In the genomic region with DNA sequence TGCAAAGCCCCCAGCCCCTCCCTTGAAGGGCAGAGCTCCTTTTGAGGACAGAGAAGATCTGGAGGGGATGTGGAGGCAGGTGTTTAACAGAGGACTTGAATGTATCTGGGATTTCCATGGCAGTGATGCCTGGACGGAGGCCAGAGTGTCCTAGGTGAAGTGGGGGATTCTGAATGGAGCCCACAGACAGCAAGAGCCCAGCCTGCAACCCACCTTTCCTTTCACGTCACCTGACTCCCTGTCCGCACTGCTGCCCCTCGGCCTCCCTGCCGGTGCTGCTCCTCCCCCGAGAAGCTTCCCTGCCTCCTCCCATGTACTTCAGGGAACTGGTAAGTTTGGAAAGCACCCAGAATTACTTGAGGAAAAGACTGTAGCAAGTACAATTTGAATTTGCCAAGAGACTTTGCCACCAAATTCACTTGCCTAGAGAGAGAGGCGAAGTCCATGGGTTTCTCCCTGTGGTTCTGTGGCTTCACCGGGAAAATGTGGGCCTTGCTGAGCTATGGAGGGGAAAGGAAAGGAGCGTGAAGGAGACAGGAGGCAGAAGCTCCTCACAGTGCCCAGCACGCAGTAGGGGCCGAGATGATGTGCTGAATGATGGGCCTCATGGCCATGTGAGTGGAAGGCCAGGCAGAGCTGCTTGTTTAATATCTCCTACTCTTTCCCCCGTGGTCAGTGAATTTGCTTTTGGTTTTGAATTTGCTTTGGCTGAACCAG, we compare ENCODE assay signal across 16 cellular contexts.
"Had no signal": no experiment of that assay in that cellular context is flagged by ENCODE, and none has a peak within 500 bp of the region (broad histone marks: within the 10 kb centered on the region; RNA-seq: fewer than 3 reads in every experiment).

No MANE protein-coding gene starts in this region.

- H3K9me3 ChIP-seq: mucosa of descending colon, stomach, thoracic aorta, vagina had no signal

- H3K9me3 Mint-ChIP-seq: activated naive CD8-positive, alpha-beta T cell treated with anti-CD3 and anti-CD28 coated beads for 36 hours; naive thymus-derived CD8-positive, alpha-beta T cell; T-helper 1 cell treated with Interleukin-12 subunit alpha and Interleukin-12 subunit beta and Interleukin-4 antibody, amounts not matched to agents 30 μg/mL and 1 μg/mL, for 36 hours had no signal

- H3K4me1 ChIP-seq: vagina had no signal

- H3K27me3 ChIP-seq: brain microvascular endothelial cell, stomach, vagina had no signal

- DNase-seq: activated CD4-positive, alpha-beta T cell treated with anti-CD3 and anti-CD28 coated beads, Interleukin-2, amount 50 U/mL, for 48 hours; activated gamma-delta T cell treated with Interleukin-2 at 50 U/mL for 16 hours; activated naive CD8-positive, alpha-beta T cell treated with anti-CD3 and anti-CD28 coated beads for 36 hours; activated T-cell treated with anti-CD3 and anti-CD28 coated beads, Interleukin-2, amount 50 U/mL, for 48 hours; brain microvascular endothelial cell; dermis blood vessel endothelial cell; endodermal cell; hippocampal formation; mammary epithelial cell; stimulated activated CD4-positive, alpha-beta T cell treated with anti-CD3 and anti-CD28 coated beads, Interleukin-4, amount 100 ng/mL, for 4 hours had no signal

- ATAC-seq: naive thymus-derived CD8-positive, alpha-beta T cell had no signal

- H3K36me3 Mint-ChIP-seq: activated naive CD8-positive, alpha-beta T cell treated with anti-CD3 and anti-CD28 coated beads for 36 hours; naive thymus-derived CD8-positive, alpha-beta T cell had no signal

- H3K27me3 Mint-ChIP-seq: activated naive CD8-positive, alpha-beta T cell treated with anti-CD3 and anti-CD28 coated beads for 36 hours had no signal

- H3K27ac Mint-ChIP-seq: activated naive CD8-positive, alpha-beta T cell treated with anti-CD3 and anti-CD28 coated beads for 36 hours; endodermal cell had no signal

- H3K36me3 ChIP-seq: brain microvascular endothelial cell, stomach, thoracic aorta, vagina had no signal

- H3K4me3 ChIP-seq: mucosa of descending colon, stomach, thoracic aorta, vagina had no signal

- H3K4me3 Mint-ChIP-seq: activated naive CD8-positive, alpha-beta T cell treated with anti-CD3 and anti-CD28 coated beads for 36 hours; endodermal cell; T-helper 1 cell treated with Interleukin-12 subunit alpha and Interleukin-12 subunit beta and Interleukin-4 antibody, amounts not matched to agents 30 μg/mL and 1 μg/mL, for 36 hours had no signal

- H3K27ac ChIP-seq: brain microvascular endothelial cell, thoracic aorta, vagina had no signal
